In genomic region chr5:73826761-73827450, GRCh38 we compare ENCODE assay signal across 12 cellular contexts.
DNase-seq lines count a peak whose midpoint lies in the region; ATAC-seq, FAIRE-seq and TF ChIP-seq lines count a peak whose summit lies in the region.
"Had no signal": no experiment of that assay in that cellular context is flagged by ENCODE, and none has a peak within 500 bp of the region (broad histone marks: within the 10 kb centered on the region; RNA-seq: fewer than 3 reads in every experiment).

No MANE protein-coding gene starts in this region.

- no peak for FAIRE-seq in GM19239 (lab: Jason Lieb, UNC)

- CTCF ChIA-PET in MCF 10A (lab: Yijun Ruan, JAX): interaction anchor here (0.6 to 1.5 kb wide), 5 partner anchors 14 to 548 kb away, joined by 3 to 4 read pairs (median 3); no protein-coding TSS in a partner anchor

- peaks cover 7% of the 10 kb centered on the region for H3K4me1 Mint-ChIP-seq in MCF 10A (ENCODE audit: insufficient read depth, unreplicated experiment)
- no peaks in the 10 kb centered on the region for H3K4me1 Mint-ChIP-seq in effector memory CD8-positive, alpha-beta T cell (ENCODE audit: low read depth in 2 of 2)
- H3K4me1 Mint-ChIP-seq: activated CD4-positive, alpha-beta T cell treated with anti-CD3 and anti-CD28 coated beads for 36 hours had no signal

- POLR2A ChIA-PET in MCF 10A (lab: Yijun Ruan, JAX): interaction anchor here (0.7 to 2.7 kb wide), 12 partner anchors 9 to 40 kb away, joined by 3 to 107 read pairs (median 4); no protein-coding TSS in a partner anchor

- TF ChIP-seq CTCF in AG09319 (IDR thresholded peaks at IDR 0.05; ENCODE audit: low read depth, low read length) (no peak), MCF 10A (IDR thresholded peaks at IDR 0.05; ENCODE audit: unreplicated experiment) (no peak)

- no peak overlapping the region for H3K4me3 Mint-ChIP-seq in MCF 10A (ENCODE audit: unreplicated experiment)
- H3K4me3 Mint-ChIP-seq in effector memory CD8-positive, alpha-beta T cell: no peak overlapping the region
- H3K4me3 Mint-ChIP-seq: activated CD4-positive, alpha-beta T cell treated with anti-CD3 and anti-CD28 coated beads for 36 hours; activated naive CD8-positive, alpha-beta T cell; natural killer cell treated with Interleukin-12 subunit alpha and Interleukin-12 subunit beta and Interleukin-15 and Interleukin-18, amount 100 ng/mL, for 72 hours had no signal

- peaks cover 4% of the 10 kb centered on the region for H3K36me3 Mint-ChIP-seq in MCF 10A (ENCODE audit: insufficient read depth, unreplicated experiment)
- H3K36me3 Mint-ChIP-seq in effector memory CD8-positive, alpha-beta T cell (ENCODE audit: insufficient read depth): no peaks in the 10 kb centered on the region
- H3K36me3 Mint-ChIP-seq: activated naive CD8-positive, alpha-beta T cell; natural killer cell treated with Interleukin-12 subunit alpha and Interleukin-12 subunit beta and Interleukin-15 and Interleukin-18, amount 100 ng/mL, for 72 hours had no signal

- BruUV-seq in MCF 10A (replicated peaks; lab: Mats Ljungman, UMichigan): no TSS peak

- DNase-seq in AG09319 (ENCODE audit: extremely low read depth, low read depth): peak; percentile 72
- DNase-seq in LHCN-M2 (ENCODE audit: low read depth): peak; percentile 75
- peak; percentile 98 for DNase-seq in MCF 10A (ENCODE audit: unreplicated experiment)
- DNase-seq in lung microvascular endothelial cell (ENCODE audit: low read depth in 2 of 2): peak; percentile 32 to 68
- no peak for DNase-seq in SIG-M5 treated with dmso at 0.1 percent for 504 hours (lab: John Stamatoyannopoulos, UW; ENCODE audit: unreplicated experiment)
- DNase-seq in GM19239 (ENCODE audit: insufficient read length, low spot score): no peak
- no peak for DNase-seq in effector memory CD8-positive, alpha-beta T cell
- DNase-seq in left cardiac atrium: no peak
- DNase-seq: activated CD4-positive, alpha-beta T cell treated with anti-CD3 and anti-CD28 coated beads for 36 hours; Calu3 had no signal

- intact Hi-C loops in MCF 10A (cut with micrococcal nuclease) (loop anchor here (2.0 kb wide), 1 partner anchor 22 kb away; no protein-coding TSS in a partner anchor), left cardiac atrium (cut with DNase I) (no loop called here)

- H3K9me3 Mint-ChIP-seq in MCF 10A (ENCODE audit: unreplicated experiment): no peaks in the 10 kb centered on the region
- H3K9me3 Mint-ChIP-seq in effector memory CD8-positive, alpha-beta T cell: no peaks in the 10 kb centered on the region
- H3K9me3 Mint-ChIP-seq: natural killer cell treated with Interleukin-12 subunit alpha and Interleukin-12 subunit beta and Interleukin-15 and Interleukin-18, amount 100 ng/mL, for 72 hours had no signal

- H3K27me3 Mint-ChIP-seq in MCF 10A (ENCODE audit: insufficient read depth, unreplicated experiment): no peaks in the 10 kb centered on the region
- no peaks in the 10 kb centered on the region for H3K27me3 Mint-ChIP-seq in effector memory CD8-positive, alpha-beta T cell

- H3K27ac Mint-ChIP-seq in MCF 10A (ENCODE audit: low read depth, unreplicated experiment): no peak overlapping the region
- H3K27ac Mint-ChIP-seq in effector memory CD8-positive, alpha-beta T cell: no peak overlapping the region
- H3K27ac Mint-ChIP-seq: activated CD4-positive, alpha-beta T cell treated with anti-CD3 and anti-CD28 coated beads for 36 hours; activated naive CD8-positive, alpha-beta T cell; natural killer cell treated with Interleukin-12 subunit alpha and Interleukin-12 subunit beta and Interleukin-15 and Interleukin-18, amount 100 ng/mL, for 72 hours had no signal

- ATAC-seq in effector memory CD8-positive, alpha-beta T cell (replicated peaks): no peak
- no peak for ATAC-seq in left cardiac atrium
- ATAC-seq: activated CD4-positive, alpha-beta T cell treated with anti-CD3 and anti-CD28 coated beads for 36 hours; natural killer cell treated with Interleukin-12 subunit alpha and Interleukin-12 subunit beta and Interleukin-15 and Interleukin-18, amount 100 ng/mL, for 72 hours had no signal

Comparison
In these comparisons a context has a peak if more than half of its experiments do, and no peak if none do; other contexts are left out.
1. DNase-seq: peak in AG09319 (single experiment), LHCN-M2 (single experiment), MCF 10A (single experiment) and lung microvascular endothelial cell (2 of 2); none in SIG-M5 treated with dmso at 0.1 percent for 504 hours (single experiment), GM19239 (single experiment), effector memory CD8-positive, alpha-beta T cell (0 of 3) and left cardiac atrium (single experiment).